ENCODE assay signal across 31 cellular contexts in genomic region chr22:29706991-29707390, GRCh38. TPM values are rescaled to one million over a fixed set of nuclear protein-coding genes. Genes with fewer than 3 reads are reported as not detected.
DNase-seq lines count a peak whose midpoint lies in the region; ATAC-seq and TF ChIP-seq lines count a peak whose summit lies in the region.
"Had no signal": no experiment of that assay in that cellular context is flagged by ENCODE, and none has a peak within 500 bp of the region (broad histone marks: within the 10 kb centered on the region; RNA-seq: fewer than 3 reads in every experiment).

No MANE protein-coding gene starts in this region.

- TF ChIP-seq CTCF in foreskin keratinocyte (conservative IDR thresholded peaks at IDR 0.05) = no peak

- H3K36me3 Mint-ChIP-seq in T-helper 2 cell treated with Interferon-gamma antibody and Interleukin-4, amounts not matched to agents 5 μg/mL and 100 μg/mL, for 36 hours (ENCODE audit: low read depth) = no peaks in the 10 kb centered on the region
- H3K36me3 Mint-ChIP-seq in T-helper 17 cell (ENCODE audit: low read depth) = peaks cover 2% of the 10 kb centered on the region
- peaks cover 0 to 5% of the 10 kb centered on the region in 2 donors for H3K36me3 Mint-ChIP-seq in stimulated activated naive B cell treated with anti-CD40 and anti-IgM and Interleukin-4, amounts not matched to agents 10 μg/mL and 1 μg/mL and 100 μg/mL, for 72 hours
- H3K36me3 Mint-ChIP-seq: activated naive CD8-positive, alpha-beta T cell treated with anti-CD3 and anti-CD28 coated beads, Interleukin-2, amount 10 ng/mL, durations not matched to agents 7 days and 5 days; natural killer cell treated with Interleukin-12 subunit alpha and Interleukin-12 subunit beta and Interleukin-15 and Interleukin-18, amount 100 ng/mL, for 72 hours had no signal

- ATAC-seq in T-helper 17 cell (no peak), HG03175 (IDR thresholded peaks at IDR 0.05; ENCODE audit: unreplicated experiment) (no peak), foreskin keratinocyte (no peak)
- no peak for ATAC-seq in stimulated activated naive B cell treated with anti-CD40 and anti-IgM and Interleukin-4, amounts not matched to agents 10 μg/mL and 1 μg/mL and 100 μg/mL, for 72 hours (replicated peaks)
- ATAC-seq: activated CD4-positive, CD25-positive, alpha-beta regulatory T cell treated with anti-CD3 and anti-CD28 coated beads, Interleukin-2, amount 50 U/mL, for 24 hours; left lobe of liver; natural killer cell treated with Interleukin-12 subunit alpha and Interleukin-12 subunit beta and Interleukin-15 and Interleukin-18, amount 100 ng/mL, for 72 hours; psoas muscle; SK-N-SH treated with all-trans-retinoic acid at 6 μM for 48 hours had no signal

- H3K4me1 Mint-ChIP-seq in T-helper 2 cell treated with Interferon-gamma antibody and Interleukin-4, amounts not matched to agents 5 μg/mL and 100 μg/mL, for 36 hours (ENCODE audit: low read depth) = no peaks in the 10 kb centered on the region
- H3K4me1 Mint-ChIP-seq in T-helper 17 cell = peaks cover 7% of the 10 kb centered on the region
- H3K4me1 Mint-ChIP-seq in stimulated activated naive B cell treated with anti-CD40 and anti-IgM and Interleukin-4, amounts not matched to agents 10 μg/mL and 1 μg/mL and 100 μg/mL, for 72 hours = peaks cover 4 to 18% of the 10 kb centered on the region in 2 donors
- H3K4me1 Mint-ChIP-seq: activated naive CD8-positive, alpha-beta T cell treated with anti-CD3 and anti-CD28 coated beads, Interleukin-2, amount 10 ng/mL, durations not matched to agents 7 days and 5 days had no signal

- peaks cover 45% of the 10 kb centered on the region for H3K27me3 ChIP-seq in foreskin keratinocyte
- H3K27me3 ChIP-seq: colonic mucosa, thyroid gland had no signal

- H3K27me3 Mint-ChIP-seq in T-helper 2 cell treated with Interferon-gamma antibody and Interleukin-4, amounts not matched to agents 5 μg/mL and 100 μg/mL, for 36 hours (ENCODE audit: low read depth) = peaks cover 7% of the 10 kb centered on the region
- peaks cover 23% of the 10 kb centered on the region for H3K27me3 Mint-ChIP-seq in T-helper 17 cell
- H3K27me3 Mint-ChIP-seq in stimulated activated naive B cell treated with anti-CD40 and anti-IgM and Interleukin-4, amounts not matched to agents 10 μg/mL and 1 μg/mL and 100 μg/mL, for 72 hours = peaks cover 2 to 34% of the 10 kb centered on the region in 2 donors

- H3K27ac Mint-ChIP-seq in T-helper 2 cell treated with Interferon-gamma antibody and Interleukin-4, amounts not matched to agents 5 μg/mL and 100 μg/mL, for 36 hours = peak overlapping the region; percentile 15
- no peak overlapping the region for H3K27ac Mint-ChIP-seq in T-helper 17 cell
- no peak overlapping the region for H3K27ac Mint-ChIP-seq in stimulated activated naive B cell treated with anti-CD40 and anti-IgM and Interleukin-4, amounts not matched to agents 10 μg/mL and 1 μg/mL and 100 μg/mL, for 72 hours
- H3K27ac Mint-ChIP-seq: activated naive CD8-positive, alpha-beta T cell treated with anti-CD3 and anti-CD28 coated beads, Interleukin-2, amount 10 ng/mL, durations not matched to agents 7 days and 5 days; natural killer cell treated with Interleukin-12 subunit alpha and Interleukin-12 subunit beta and Interleukin-15 and Interleukin-18, amount 100 ng/mL, for 72 hours; T-helper 1 cell treated with Interleukin-12 subunit alpha and Interleukin-12 subunit beta and Interleukin-4 antibody, amounts not matched to agents 30 μg/mL and 1 μg/mL, for 36 hours had no signal

- no peaks in the 10 kb centered on the region for H3K4me1 ChIP-seq in foreskin keratinocyte
- H3K4me1 ChIP-seq: colonic mucosa had no signal

- DNase-seq in T-helper 2 cell treated with Interferon-gamma antibody and Interleukin-4, amounts not matched to agents 5 μg/mL and 100 μg/mL, for 36 hours (ENCODE audit: low spot score) = no peak
- DNase-seq in T-helper 2 cell (no peak), NCI-H2171 treated with DMSO at 0.1 percent for 48 hours (lab: John Stamatoyannopoulos, UW) (peak; percentile 75), T-helper 17 cell (no peak), foreskin keratinocyte (no peak)
- DNase-seq in stimulated activated naive B cell treated with anti-CD40 and anti-IgM and Interleukin-4, amounts not matched to agents 10 μg/mL and 1 μg/mL and 100 μg/mL, for 72 hours = no peak
- DNase-seq: activated CD4-positive, alpha-beta T cell treated with anti-CD3 and anti-CD28 coated beads, Interleukin-2, amount 50 U/mL, for 4 hours; activated gamma-delta T cell treated with Interleukin-2 at 50 U/mL for 16 hours; activated naive CD8-positive, alpha-beta T cell treated with anti-CD3 and anti-CD28 coated beads, Interleukin-2, amount 10 ng/mL, durations not matched to agents 7 days and 5 days; activated T-cell treated with anti-CD3 and anti-CD28 coated beads, Interleukin-2, amount 50 U/mL, for 48 hours; aorta; colonic mucosa; effector CD4-positive, alpha-beta T cell; NCI-H1048; NCI-H526; occipital lobe; psoas muscle; sigmoid colon; stimulated activated CD4-positive, alpha-beta T cell treated with anti-CD3 and anti-CD28 coated beads, Interleukin-4, amount 100 ng/mL, for 1 hour; thyroid gland had no signal

- H3K27ac ChIP-seq in foreskin keratinocyte = no peak overlapping the region
- H3K27ac ChIP-seq: C4-2B, cardiac muscle cell, colonic mucosa, psoas muscle, RWPE1, sigmoid colon, thyroid gland had no signal

- no peaks in the 10 kb centered on the region for H3K9me3 ChIP-seq in T-helper 17 cell (ENCODE audit: control insufficient read depth, low read length, poor library complexity, severe bottlenecking)
- H3K9me3 ChIP-seq: colonic mucosa, psoas muscle, sigmoid colon, thyroid gland had no signal

- no peak overlapping the region for H3K4me3 Mint-ChIP-seq in T-helper 2 cell treated with Interferon-gamma antibody and Interleukin-4, amounts not matched to agents 5 μg/mL and 100 μg/mL, for 36 hours
- H3K4me3 Mint-ChIP-seq in T-helper 17 cell = peak overlapping the region; percentile 45
- H3K4me3 Mint-ChIP-seq in stimulated activated naive B cell treated with anti-CD40 and anti-IgM and Interleukin-4, amounts not matched to agents 10 μg/mL and 1 μg/mL and 100 μg/mL, for 72 hours = no peak overlapping the region
- H3K4me3 Mint-ChIP-seq: activated naive CD8-positive, alpha-beta T cell treated with anti-CD3 and anti-CD28 coated beads, Interleukin-2, amount 10 ng/mL, durations not matched to agents 7 days and 5 days; natural killer cell treated with Interleukin-12 subunit alpha and Interleukin-12 subunit beta and Interleukin-15 and Interleukin-18, amount 100 ng/mL, for 72 hours; T-helper 1 cell treated with Interleukin-12 subunit alpha and Interleukin-12 subunit beta and Interleukin-4 antibody, amounts not matched to agents 30 μg/mL and 1 μg/mL, for 36 hours had no signal

- H3K9me3 Mint-ChIP-seq in T-helper 2 cell treated with Interferon-gamma antibody and Interleukin-4, amounts not matched to agents 5 μg/mL and 100 μg/mL, for 36 hours = no peaks in the 10 kb centered on the region
- H3K9me3 Mint-ChIP-seq in stimulated activated naive B cell treated with anti-CD40 and anti-IgM and Interleukin-4, amounts not matched to agents 10 μg/mL and 1 μg/mL and 100 μg/mL, for 72 hours = no peaks in the 10 kb centered on the region
- H3K9me3 Mint-ChIP-seq: activated naive CD8-positive, alpha-beta T cell treated with anti-CD3 and anti-CD28 coated beads, Interleukin-2, amount 10 ng/mL, durations not matched to agents 7 days and 5 days; natural killer cell treated with Interleukin-12 subunit alpha and Interleukin-12 subunit beta and Interleukin-15 and Interleukin-18, amount 100 ng/mL, for 72 hours; T-helper 1 cell treated with Interleukin-12 subunit alpha and Interleukin-12 subunit beta and Interleukin-4 antibody, amounts not matched to agents 30 μg/mL and 1 μg/mL, for 36 hours had no signal

RNA-seq across cellular contexts. Expression of gene CABP7, which starts 12.8 kb away (rescaled TPM):
- total RNA-seq in T-helper 17 cell (under 1 TPM; 0.32 to 0.39 TPM), foreskin keratinocyte (not detected in 2 replicates)
- 0.01 TPM in 1 of 2 replicates, not detected in the other for polyA plus RNA-seq in foreskin keratinocyte
- total RNA-seq: aorta, cardiac muscle cell, epithelial cell of proximal tubule, left lobe of liver, mucosa of gallbladder, psoas muscle had no signal

RNA-seq across cellular contexts. Expression of gene ZMAT5, which starts 59.8 kb away (rescaled TPM):
- 10 to 100 TPM; 11.8 to 14.2 TPM for total RNA-seq in T-helper 17 cell
- 14.8 and 15.5 TPM in 2 replicates for total RNA-seq in foreskin keratinocyte
- 23.2 and 23.9 TPM in 2 replicates for polyA plus RNA-seq in foreskin keratinocyte
